Comparison of ENCODE assay signal across 1 cellular context in genomic region chr16:4306439-4307214, GRCh38.
TF ChIP-seq lines count a peak whose summit lies in the region.

No MANE protein-coding gene starts in this region.

TF ChIP-seq in SK-N-SH treated with all-trans-retinoic acid at 6 μM for 48 hours, 23 proteins besides CTCF, POLR2A, EP300 and RAD21 (continued from another document):
- TF ChIP-seq, protein P1, sequence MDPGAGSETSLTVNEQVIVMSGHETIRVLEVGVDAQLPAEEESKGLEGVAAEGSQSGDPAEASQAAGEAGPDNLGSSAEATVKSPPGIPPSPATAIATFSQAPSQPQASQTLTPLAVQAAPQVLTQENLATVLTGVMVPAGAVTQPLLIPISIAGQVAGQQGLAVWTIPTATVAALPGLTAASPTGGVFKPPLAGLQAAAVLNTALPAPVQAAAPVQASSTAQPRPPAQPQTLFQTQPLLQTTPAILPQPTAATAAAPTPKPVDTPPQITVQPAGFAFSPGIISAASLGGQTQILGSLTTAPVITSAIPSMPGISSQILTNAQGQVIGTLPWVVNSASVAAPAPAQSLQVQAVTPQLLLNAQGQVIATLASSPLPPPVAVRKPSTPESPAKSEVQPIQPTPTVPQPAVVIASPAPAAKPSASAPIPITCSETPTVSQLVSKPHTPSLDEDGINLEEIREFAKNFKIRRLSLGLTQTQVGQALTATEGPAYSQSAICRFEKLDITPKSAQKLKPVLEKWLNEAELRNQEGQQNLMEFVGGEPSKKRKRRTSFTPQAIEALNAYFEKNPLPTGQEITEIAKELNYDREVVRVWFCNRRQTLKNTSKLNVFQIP (CRISPR knock-in tag; IDR thresholded peaks at IDR 0.05; ENCODE audit: borderline replicate concordance, low read depth) = no peak
